13 cellular contexts compared by ENCODE assay signal in the genomic region with DNA sequence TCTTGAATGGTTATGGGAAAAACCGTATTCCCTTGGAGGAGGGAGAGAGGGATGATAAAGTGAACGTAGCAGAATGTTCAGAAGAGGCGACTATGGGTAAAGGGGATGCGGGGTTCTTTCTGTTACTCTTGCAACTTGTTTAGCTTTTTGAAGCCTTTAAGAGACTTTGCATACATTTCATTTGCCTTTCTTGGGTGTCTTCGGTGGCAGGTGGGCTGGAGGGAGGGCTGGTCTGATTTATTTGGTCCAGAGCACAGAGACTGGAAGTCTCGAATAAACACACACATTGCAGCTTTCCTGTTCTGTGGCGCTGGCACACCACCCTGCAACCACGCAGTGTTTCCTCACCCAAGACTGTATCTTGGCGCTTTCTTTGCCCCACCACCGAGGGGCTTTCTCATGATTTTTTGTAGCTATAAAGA. TPM values are rescaled to one million over a fixed set of nuclear protein-coding genes. Genes with fewer than 3 reads are reported as not detected.
DNase-seq lines count a peak whose midpoint lies in the region; ATAC-seq and TF ChIP-seq lines count a peak whose summit lies in the region.
"Had no signal": no experiment of that assay in that cellular context is flagged by ENCODE, and none has a peak within 500 bp of the region (broad histone marks: within the 10 kb centered on the region; RNA-seq: fewer than 3 reads in every experiment).

No MANE protein-coding gene starts in this region.

- peaks cover 4 to 70% (median 17%) of the 10 kb centered on the region in 3 donors for H3K36me3 Mint-ChIP-seq in naive thymus-derived CD8-positive, alpha-beta T cell

- H3K27ac ChIP-seq in OCI-LY7 (ENCODE audit: low read depth, low read length, poor library complexity, severe bottlenecking), result peak overlapping the region; percentile 99
- H3K27ac ChIP-seq in gastrocnemius medialis, result no peak overlapping the region

- in situ Hi-C loops in GM13976 (cut with MboI; ENCODE audit: low sequenced_read_pairs, unreplicated experiment) (no loop called here), gastrocnemius medialis (cut with MboI; ENCODE audit: low sequenced_read_pairs in 4 of 4) (no loop called here)

- H3K4me1 ChIP-seq in OCI-LY7 (ENCODE audit: insufficient read depth, low read length, poor library complexity, severe bottlenecking), result peaks cover 75% of the 10 kb centered on the region
- no peaks in the 10 kb centered on the region for H3K4me1 ChIP-seq in gastrocnemius medialis
- H3K4me1 ChIP-seq in BE2C, result no peaks in the 10 kb centered on the region

- H4K20me1 ChIP-seq in OCI-LY7 (ENCODE audit: insufficient read depth, low read length), result no peaks in the 10 kb centered on the region

- CTCF ChIA-PET in OCI-LY7 (lab: Charles Lee; ENCODE audit: unreplicated experiment), result interaction anchor here (0.7 to 2.3 kb wide), 5 partner anchors 9 to 32 kb away, joined by 3 to 10 read pairs (median 4); a partner anchor contains a TSS

- peaks cover 54% of the 10 kb centered on the region for H3K36me3 ChIP-seq in OCI-LY7 (ENCODE audit: insufficient read depth, low read length)
- peaks cover 0 to 64% of the 10 kb centered on the region in 2 donors for H3K36me3 ChIP-seq in gastrocnemius medialis
- H3K36me3 ChIP-seq in BE2C, result peaks cover 37% of the 10 kb centered on the region

- no peaks in the 10 kb centered on the region for H3K27me3 Mint-ChIP-seq in naive thymus-derived CD8-positive, alpha-beta T cell

- peaks cover 15% of the 10 kb centered on the region; the same call in 1 of the 2 replicates for H3K79me2 ChIP-seq in OCI-LY7 (ENCODE audit: insufficient read depth, low read depth, low read length)

- DNase-seq in GM13976 (ENCODE audit: low spot score) (no peak), OCI-LY7 (ENCODE audit: low spot score) (peak; percentile 91), gastrocnemius medialis (no peak), BE2C (no peak)
- DNase-seq in naive thymus-derived CD8-positive, alpha-beta T cell, result no peak
- DNase-seq in activated naive CD4-positive, alpha-beta T cell (lab: John Stamatoyannopoulos, UW), result no peak
- DNase-seq: activated T-cell treated with anti-CD3 and anti-CD28 coated beads for 4 hours; heart left ventricle; NCI-H2107; posterior cingulate gyrus; stimulated activated CD4-positive, alpha-beta T cell treated with anti-CD3 and anti-CD28 coated beads, Interleukin-2, amount 100 ng/mL, for 24 hours had no signal

- peak overlapping the region in 1 of 10 donors; percentile 75 for H3K4me3 Mint-ChIP-seq in naive thymus-derived CD8-positive, alpha-beta T cell

- H3K9me3 Mint-ChIP-seq in naive thymus-derived CD8-positive, alpha-beta T cell, result no peaks in the 10 kb centered on the region

- H3K9me2 ChIP-seq in OCI-LY7 (ENCODE audit: insufficient read depth, low read length), result no peaks in the 10 kb centered on the region

- ATAC-seq in GM21390 (IDR thresholded peaks at IDR 0.05; ENCODE audit: unreplicated experiment), result peak; percentile 46
- ATAC-seq in naive thymus-derived CD8-positive, alpha-beta T cell, result peak in 1 of 2 donors; percentile 35
- ATAC-seq in gastrocnemius medialis, result no peak
- ATAC-seq: heart left ventricle had no signal

- no TSS peak for BruUV-seq in OCI-LY7 (replicated peaks; lab: Mats Ljungman, UMichigan)

- intact Hi-C loops in OCI-LY7 (cut with micrococcal nuclease; ENCODE audit: unreplicated experiment) (loop anchor here (1.0 to 5.0 kb wide), 2 partner anchors 32 to 116 kb away; no protein-coding TSS in a partner anchor), gastrocnemius medialis (cut with DNase I; ENCODE audit: low total_unique reads) (no loop called here)

- TF ChIP-seq POLR2A in gastrocnemius medialis (IDR thresholded peaks at IDR 0.05), result no peak

- H3K4me2 ChIP-seq in OCI-LY7 (ENCODE audit: low read length), result peak overlapping the region; percentile 87

- peak; percentile 28 for TF ChIP-seq CTCF in GM13976 (IDR thresholded peaks at IDR 0.05; ENCODE audit: borderline replicate concordance, control extremely low read depth, extremely low read depth, insufficient read depth, missing control alignments)
- TF ChIP-seq CTCF in OCI-LY7 (conservative IDR thresholded peaks at IDR 0.05; ENCODE audit: low read length), result peak; percentile 76
- no peak for TF ChIP-seq CTCF in gastrocnemius medialis (IDR thresholded peaks at IDR 0.05 in 4 of 5, conservative IDR thresholded peaks at IDR 0.05 in 1 of 5)
- no peak for TF ChIP-seq CTCF in BE2C (IDR thresholded peaks at IDR 0.05; ENCODE audit: low read depth, low read length)

- H3K9me3 ChIP-seq in OCI-LY7 (ENCODE audit: low read length) (no peaks in the 10 kb centered on the region), gastrocnemius medialis (no peaks in the 10 kb centered on the region), BE2C (no peaks in the 10 kb centered on the region)
- H3K9me3 ChIP-seq: heart left ventricle had no signal

- H3K4me1 Mint-ChIP-seq in naive thymus-derived CD8-positive, alpha-beta T cell, result peaks cover 7 to 50% (median 30%) of the 10 kb centered on the region in 4 donors

- peak overlapping the region in 7 of 10 donors; percentile 13 to 89 (median 48) for H3K27ac Mint-ChIP-seq in naive thymus-derived CD8-positive, alpha-beta T cell

- no peaks in the 10 kb centered on the region for H3K27me3 ChIP-seq in gastrocnemius medialis
- H3K27me3 ChIP-seq in BE2C, result no peaks in the 10 kb centered on the region
- H3K27me3 ChIP-seq: heart left ventricle had no signal

- H3K4me3 ChIP-seq in OCI-LY7 (ENCODE audit: low read depth, low read length, poor library complexity, severe bottlenecking) (peak overlapping the region; percentile 54), gastrocnemius medialis (no peak overlapping the region), BE2C (ENCODE audit: low read depth, low read length) (no peak overlapping the region)
- H3K4me3 ChIP-seq: heart left ventricle, lung had no signal

- no peak overlapping the region for H2AFZ ChIP-seq in OCI-LY7 (ENCODE audit: low read length)

- POLR2A ChIA-PET in OCI-LY7 (lab: Charles Lee), result interaction anchor here (0.6 to 7.4 kb wide), 12 partner anchors 11 to 376 kb away, joined by 3 to 119 read pairs (median 4); a partner anchor contains a TSS
- POLR2A ChIA-PET in naive thymus-derived CD8-positive, alpha-beta T cell (lab: Charles Lee), result interaction anchor here (1.3 kb wide), 2 partner anchors 29 to 32 kb away, joined by 4 to 9 read pairs; a partner anchor contains a TSS

RNA-seq across cellular contexts. Expression of a gene that starts 23.2 kb away (rescaled TPM):
- total RNA-seq in OCI-LY7 (2014; rRNA removed; shearing (Covaris generic)), result 17.8 and 26.6 TPM in 2 replicates
- 21.2 and 23.0 TPM in 2 replicates for total RNA-seq in OCI-LY7 (2022)
- total RNA-seq in naive thymus-derived CD8-positive, alpha-beta T cell, result 10 to 100 TPM; 20.9 to 22.8 TPM
- 1 to 10 TPM; 5.7 to 7.1 (median 5.9) TPM for polyA plus RNA-seq in naive thymus-derived CD8-positive, alpha-beta T cell
- total RNA-seq in gastrocnemius medialis, result 10 to 100 TPM; 11.9 to 18.2 (median 12.8) TPM
- polyA plus RNA-seq in BE2C (2012; ENCODE audit: insufficient read depth, insufficient read length, low read depth), result 9.0 TPM

RNA-seq across cellular contexts. Expression of a gene that starts 26.5 kb away (rescaled TPM):
- not detected in 2 replicates for total RNA-seq in OCI-LY7 (2014; rRNA removed; shearing (Covaris generic))
- total RNA-seq in OCI-LY7 (2022) (not detected in 2 replicates), gastrocnemius medialis (not detected)
- total RNA-seq in naive thymus-derived CD8-positive, alpha-beta T cell, result not detected
- polyA plus RNA-seq in naive thymus-derived CD8-positive, alpha-beta T cell, result not detected
- not detected for polyA plus RNA-seq in BE2C (2012; ENCODE audit: insufficient read depth, insufficient read length, low read depth)

RNA-seq across cellular contexts. Expression of a gene that starts 28.7 kb away (rescaled TPM):
- total RNA-seq in OCI-LY7 (2014; rRNA removed; shearing (Covaris generic)), result 79.2 and 85.8 TPM in 2 replicates
- total RNA-seq in OCI-LY7 (2022) (67.9 and 79.9 TPM in 2 replicates), gastrocnemius medialis (10 to 100 TPM; 22.3 to 39.3 (median 24.8) TPM)
- 10 to 100 TPM; 80.5 to 84.8 TPM for total RNA-seq in naive thymus-derived CD8-positive, alpha-beta T cell
- 10 to 100 TPM; 21.4 to 29.1 (median 25.9) TPM for polyA plus RNA-seq in naive thymus-derived CD8-positive, alpha-beta T cell
- polyA plus RNA-seq in BE2C (2012; ENCODE audit: insufficient read depth, insufficient read length, low read depth), result 36.2 TPM

Comparison
In these comparisons a context has a peak if more than half of its experiments do, and no peak if none do; other contexts are left out.
1. CTCF ChIP-seq: peak in GM13976 (single experiment) and OCI-LY7 (single experiment); none in gastrocnemius medialis (0 of 5) and BE2C (single experiment).